Comparison of ENCODE assay signal across 28 cellular contexts in the genomic region with DNA sequence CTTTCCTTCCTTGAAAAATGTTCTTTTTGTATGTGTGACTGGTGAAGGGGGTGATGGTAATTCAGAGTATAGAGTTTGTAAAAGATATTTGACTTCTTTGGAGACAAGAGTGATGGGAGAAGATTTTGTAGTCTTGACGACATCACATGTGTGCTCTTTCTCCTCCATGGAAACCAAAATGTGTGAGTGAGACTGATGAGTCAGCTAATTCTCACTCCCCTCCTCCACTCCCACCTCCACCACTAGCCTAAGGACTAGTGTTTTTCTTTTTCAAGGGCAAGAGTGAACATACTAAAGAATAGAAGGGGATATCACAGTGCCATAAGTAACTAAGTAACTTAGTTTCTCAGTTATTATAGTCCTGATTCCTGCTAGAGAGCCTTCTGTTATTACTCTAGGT. TPM values are rescaled to one million over a fixed set of nuclear protein-coding genes. Genes with fewer than 3 reads are reported as not detected.
DNase-seq lines count a peak whose midpoint lies in the region; ATAC-seq, FAIRE-seq and TF ChIP-seq lines count a peak whose summit lies in the region.
"Had no signal": no experiment of that assay in that cellular context is flagged by ENCODE, and none has a peak within 500 bp of the region (broad histone marks: within the 10 kb centered on the region; RNA-seq: fewer than 3 reads in every experiment).

No MANE protein-coding gene starts in this region.

- H2BK15ac ChIP-seq in IMR-90 (ENCODE audit: low read depth, low read length) = no peak overlapping the region
- no peak overlapping the region for H2BK15ac ChIP-seq in mesendoderm (replicated peaks; ENCODE audit: low read depth)

- no TSS peak for BruUV-seq in HepG2 (replicated peaks; lab: Mats Ljungman, UMichigan)
- BruUV-seq in IMR-90 (replicated peaks; lab: Mats Ljungman, UMichigan) = no TSS peak
- no TSS peak for BruUV-seq in K562 (replicated peaks; lab: Mats Ljungman, UMichigan)

- H4K5ac ChIP-seq in IMR-90 (ENCODE audit: low read depth, low read length) (no peak overlapping the region), mesendoderm (ENCODE audit: low read length) (no peak overlapping the region)

- H3K27me3 ChIP-seq in HepG2 (ENCODE audit: control insufficient read depth in 1 of 2, insufficient read depth in 2 of 2, low read length in 2 of 2) (no peaks in the 10 kb centered on the region), right lobe of liver (no peaks in the 10 kb centered on the region), IMR-90 (ENCODE audit: control insufficient read depth, insufficient read depth, low read length) (no peaks in the 10 kb centered on the region; the same call in 1 of the 2 replicates), K562 (ENCODE audit: control insufficient read depth in 2 of 2, insufficient read depth in 2 of 2, low read length in 2 of 2) (no peaks in the 10 kb centered on the region), mesendoderm (ENCODE audit: insufficient read depth, low read length, poor library complexity) (no peaks in the 10 kb centered on the region)
- H3K27me3 ChIP-seq: BE2C had no signal

- H3K9me1 ChIP-seq in IMR-90 (ENCODE audit: insufficient read depth, low read length) (no peaks in the 10 kb centered on the region), K562 (ENCODE audit: control insufficient read depth, insufficient read depth, low read length) (no peaks in the 10 kb centered on the region)

- H3K56ac ChIP-seq in IMR-90 (ENCODE audit: extremely low read depth, insufficient read depth, low read length) (no peak overlapping the region), mesendoderm (ENCODE audit: low read length) (no peak overlapping the region)

- TF ChIP-seq POLR2A in HepG2 (IDR thresholded peaks at IDR 0.05; ENCODE audit: insufficient read depth in 1 of 2, low read depth in 2 of 2, low read length in 2 of 2) (no peak), right lobe of liver (IDR thresholded peaks at IDR 0.05) (no peak), IMR-90 (IDR thresholded peaks at IDR 0.05; ENCODE audit: low read depth, low read length) (no peak), K562 (conservative IDR thresholded peaks at IDR 0.05) (no peak)

- ATAC-seq in HepG2 (no peak), right lobe of liver (no peak), IMR-90 (ENCODE audit: low read depth) (no peak), K562 (no peak)
- ATAC-seq: CD8-positive, alpha-beta T cell; GM12878 had no signal

- POLR2A ChIA-PET in HepG2 (lab: Yijun Ruan, JAX) = no interaction called here
- POLR2A ChIA-PET in IMR-90 (lab: Charles Lee; ENCODE audit: unreplicated experiment) = no interaction called here
- POLR2A ChIA-PET in K562 (lab: Yijun Ruan, JAX) = no interaction called here

- DNase-seq in HepG2 (ENCODE audit: low spot score) (no peak), right lobe of liver (no peak), IMR-90 (no peak), K562 (ENCODE audit: extremely low read depth in 1 of 4, low spot score in 3 of 4) (no peak), mesendoderm (peak; percentile 27), NCI-H1417 treated with DMSO at 0.1 percent for 48 hours (lab: John Stamatoyannopoulos, UW) (no peak), glomerular visceral epithelial cell (ENCODE audit: extremely low spot score) (no peak)
- DNase-seq in activated T-cell treated with anti-CD3 and anti-CD28 coated beads, Interleukin-2, amount 50 U/mL, for 48 hours = no peak
- DNase-seq: ACHN; BE2C; C1 segment of cervical spinal cord; CD4-positive, CD25-positive, alpha-beta regulatory T cell; CD8-positive, alpha-beta T cell; DMS 273 treated with DMSO at 0.1 percent for 48 hours; DMS153; DMS53; DMS79; DND-41; EL; GDM1 had no signal

- H3K18ac ChIP-seq in IMR-90 (ENCODE audit: low read depth, low read length) = no peak overlapping the region
- H3K18ac ChIP-seq in mesendoderm (ENCODE audit: low read length) = no peak overlapping the region

- H4K8ac ChIP-seq in IMR-90 (ENCODE audit: low read depth in 2 of 2, low read length in 2 of 2) = no peak overlapping the region
- no peak overlapping the region for H4K8ac ChIP-seq in mesendoderm (ENCODE audit: low read depth, low read length)

- H2AFZ ChIP-seq in HepG2 (ENCODE audit: low read length) = no peak overlapping the region
- H2AFZ ChIP-seq in IMR-90 (replicated peaks; ENCODE audit: low read length, poor library complexity) = no peak overlapping the region
- H2AFZ ChIP-seq in K562 (ENCODE audit: low read depth, low read length) = no peak overlapping the region

- no peaks in the 10 kb centered on the region for H3K36me3 ChIP-seq in HepG2 (replicated peaks in 1 of 2; ENCODE audit: control insufficient read depth in 1 of 2, insufficient read depth in 2 of 2, low read length in 2 of 2)
- no peaks in the 10 kb centered on the region for H3K36me3 ChIP-seq in right lobe of liver
- H3K36me3 ChIP-seq in IMR-90 (ENCODE audit: control insufficient read depth, insufficient read depth, low read length) = no peaks in the 10 kb centered on the region
- no peaks in the 10 kb centered on the region for H3K36me3 ChIP-seq in K562 (ENCODE audit: control insufficient read depth, insufficient read depth, low read length)
- no peaks in the 10 kb centered on the region for H3K36me3 ChIP-seq in mesendoderm (ENCODE audit: control insufficient read depth, insufficient read depth, low read length)
- H3K36me3 ChIP-seq: BE2C, BLaER1 had no signal

- no peaks in the 10 kb centered on the region for H3K79me2 ChIP-seq in HepG2 (ENCODE audit: insufficient read depth, low read length)
- H3K79me2 ChIP-seq in K562 (ENCODE audit: control insufficient read depth, insufficient read depth, low read length) = no peaks in the 10 kb centered on the region
- H3K79me2 ChIP-seq in mesendoderm (ENCODE audit: control insufficient read depth, insufficient read depth, low read length) = no peaks in the 10 kb centered on the region

- no peak for TF ChIP-seq EP300 in HepG2 (IDR thresholded peaks at IDR 0.05; ENCODE audit: low read depth in 2 of 2, low read length in 2 of 2)
- TF ChIP-seq EP300 in HepG2 (CRISPR knock-in tag; IDR thresholded peaks at IDR 0.05; ENCODE audit: borderline replicate concordance) = no peak
- no peak for TF ChIP-seq EP300 in K562 (IDR thresholded peaks at IDR 0.05; ENCODE audit: low read length)

- no peak overlapping the region for H4K91ac ChIP-seq in IMR-90 (ENCODE audit: insufficient read depth, low read depth, low read length)

- no peaks in the 10 kb centered on the region for H3K4me1 ChIP-seq in HepG2 (ENCODE audit: insufficient read depth, low read length)
- no peaks in the 10 kb centered on the region for H3K4me1 ChIP-seq in right lobe of liver
- H3K4me1 ChIP-seq in IMR-90 (ENCODE audit: control insufficient read depth, insufficient read depth, low read length) = no peaks in the 10 kb centered on the region
- H3K4me1 ChIP-seq in K562 (replicated peaks in 1 of 2; ENCODE audit: control insufficient read depth in 2 of 2, insufficient read depth in 2 of 2, low read length in 2 of 2) = no peaks in the 10 kb centered on the region
- no peaks in the 10 kb centered on the region for H3K4me1 ChIP-seq in mesendoderm (ENCODE audit: control insufficient read depth, low read depth, low read length)
- H3K4me1 ChIP-seq: BE2C had no signal

- CTCF ChIA-PET in HepG2 (lab: Yijun Ruan, JAX; ENCODE audit: low intra/inter-chr PET ratio, low total read pairs) (no interaction called here), IMR-90 (lab: Yijun Ruan, JAX) (no interaction called here), K562 (lab: Yijun Ruan, JAX; ENCODE audit: low intra/inter-chr PET ratio) (no interaction called here)

- H2AK9ac ChIP-seq in IMR-90 (replicated peaks; ENCODE audit: low read depth, low read length, poor library complexity) = no peak overlapping the region

- H3K9ac ChIP-seq in HepG2 (ENCODE audit: insufficient read depth, low read depth, low read length) (no peak overlapping the region), IMR-90 (ENCODE audit: low read depth, low read length) (no peak overlapping the region), K562 (ENCODE audit: insufficient read depth in 1 of 2, low read depth in 2 of 2, low read length in 2 of 2) (no peak overlapping the region), mesendoderm (ENCODE audit: low read length) (no peak overlapping the region)
- H3K9ac ChIP-seq: BLaER1 had no signal

- 67% methylated on average over 1 of the region's 1 CpG for whole genome bisulfite sequencing in HepG2 (ENCODE audit: low lambda C conversion rate)
- 58% methylated on average over 1 of the region's 1 CpG for WGBS in right lobe of liver (ENCODE audit: insufficient coverage, low coverage, low lambda C conversion rate, missing lambda C conversion rate)
- WGBS in IMR-90 (ENCODE audit: extremely low coverage in 2 of 2, insufficient read length in 1 of 2), 2 experiments = no CpG with 5 or more reads among the region's 1 CpG
- 0% methylated on average over 1 of the region's 1 CpG for WGBS in K562 (ENCODE audit: insufficient coverage, low coverage, missing lambda C conversion rate)
- WGBS in mesendoderm (ENCODE audit: extremely low coverage, insufficient coverage, low lambda C conversion rate) = no CpG with 5 or more reads among the region's 1 CpG

- H3K23ac ChIP-seq in IMR-90 (ENCODE audit: low read depth, low read length) (no peak overlapping the region), mesendoderm (ENCODE audit: low read length) (no peak overlapping the region)

- H3K9me3 ChIP-seq in HepG2 (ENCODE audit: low read length) (no peaks in the 10 kb centered on the region), right lobe of liver (no peaks in the 10 kb centered on the region), IMR-90 (ENCODE audit: control insufficient read depth, insufficient read depth, low read length) (no peaks in the 10 kb centered on the region), K562 (replicated peaks; ENCODE audit: control insufficient read depth, insufficient read depth, low read depth, low read length) (no peaks in the 10 kb centered on the region)
- H3K9me3 ChIP-seq: BE2C, BLaER1 had no signal

- TF ChIP-seq CTCF in HepG2 (CRISPR knock-in tag; IDR thresholded peaks at IDR 0.05) (no peak), right lobe of liver (IDR thresholded peaks at IDR 0.05) (no peak), IMR-90 (conservative IDR thresholded peaks at IDR 0.05; ENCODE audit: low read depth, low read length) (no peak), K562 (IDR thresholded peaks at IDR 0.05 in 2 of 3, conservative IDR thresholded peaks at IDR 0.05 in 1 of 3; ENCODE audit: insufficient read depth in 2 of 3, low read depth in 1 of 3, low read length in 3 of 3) (no peak)

- no peak overlapping the region for H3K4me3 ChIP-seq in HepG2 (replicated peaks in 1 of 3; ENCODE audit: insufficient read depth in 1 of 3, low read depth in 2 of 3, low read length in 3 of 3)
- H3K4me3 ChIP-seq in right lobe of liver = no peak overlapping the region
- H3K4me3 ChIP-seq in IMR-90 (ENCODE audit: insufficient read depth, low read depth, low read length) = no peak overlapping the region
- H3K4me3 ChIP-seq in K562 = no peak overlapping the region
- H3K4me3 ChIP-seq in mesendoderm (ENCODE audit: low read length) = no peak overlapping the region
- H3K4me3 ChIP-seq: BLaER1, GM12878 had no signal

- H3K14ac ChIP-seq in IMR-90 (replicated peaks; ENCODE audit: low read depth, low read length) = no peak overlapping the region

- H3K27ac ChIP-seq in HepG2 (ENCODE audit: extremely low read length, insufficient read depth, low read length) (no peak overlapping the region), right lobe of liver (no peak overlapping the region), IMR-90 (ENCODE audit: insufficient read depth, low read length) (no peak overlapping the region), K562 (ENCODE audit: extremely low read depth, low read depth, low read length) (no peak overlapping the region), mesendoderm (ENCODE audit: low read depth, low read length) (no peak overlapping the region)
- H3K27ac ChIP-seq: 22Rv1, BLaER1 had no signal

- intact Hi-C loops in HepG2 (cut with micrococcal nuclease; ENCODE audit: unreplicated experiment) (no loop called here), right lobe of liver (cut with DNase I) (no loop called here), IMR-90 (cut with micrococcal nuclease) (no loop called here), K562 (cut with micrococcal nuclease) (no loop called here)

- H2BK120ac ChIP-seq in IMR-90 (ENCODE audit: low read depth, low read length) (no peak overlapping the region), mesendoderm (ENCODE audit: low read depth, low read length) (no peak overlapping the region)

- no peak overlapping the region for H3K4ac ChIP-seq in IMR-90 (ENCODE audit: low read depth, low read length)
- H3K4ac ChIP-seq in mesendoderm (ENCODE audit: low read depth, low read length) = no peak overlapping the region

- H3K4me2 ChIP-seq in HepG2 (ENCODE audit: low read depth, low read length) (no peak overlapping the region), IMR-90 (ENCODE audit: low read depth, low read length) (no peak overlapping the region), K562 (ENCODE audit: insufficient read depth, low read length) (no peak overlapping the region), mesendoderm (ENCODE audit: low read length) (no peak overlapping the region)
- H3K4me2 ChIP-seq: BLaER1 had no signal

- H2AK5ac ChIP-seq in IMR-90 (ENCODE audit: low read depth, low read length) (no peak overlapping the region), mesendoderm (ENCODE audit: low read length) (no peak overlapping the region)

- H2BK5ac ChIP-seq in IMR-90 (ENCODE audit: low read depth, low read length, poor library complexity, severe bottlenecking) (no peak overlapping the region), mesendoderm (ENCODE audit: low read length) (no peak overlapping the region)

- FAIRE-seq in HepG2 (lab: Jason Lieb, UNC) (no peak), K562 (lab: Jason Lieb, UNC) (no peak)
- FAIRE-seq: GM12878, GM12892, GM18507 had no signal

- no peaks in the 10 kb centered on the region for H4K20me1 ChIP-seq in HepG2 (ENCODE audit: insufficient read depth, low read length)
- H4K20me1 ChIP-seq in IMR-90 (ENCODE audit: insufficient read depth, low read length) = no peaks in the 10 kb centered on the region
- H4K20me1 ChIP-seq in K562 (replicated peaks; ENCODE audit: control insufficient read depth, insufficient read depth, low read length) = no peaks in the 10 kb centered on the region
- H4K20me1 ChIP-seq: BLaER1 had no signal

- no peaks in the 10 kb centered on the region for H3K79me1 ChIP-seq in IMR-90 (ENCODE audit: low read depth in 1 of 2, low read length in 2 of 2)
- H3K79me1 ChIP-seq in mesendoderm (ENCODE audit: low read length) = no peaks in the 10 kb centered on the region

- TF ChIP-seq RAD21 in HepG2 (CRISPR knock-in tag; IDR thresholded peaks at IDR 0.05) = no peak
- no peak for TF ChIP-seq RAD21 in IMR-90 (IDR thresholded peaks at IDR 0.05; ENCODE audit: low read length)
- TF ChIP-seq RAD21 in K562 (CRISPR knock-in tag; conservative IDR thresholded peaks at IDR 0.05 in 1 of 2, IDR thresholded peaks at IDR 0.05 in 1 of 2) = no peak

- in situ Hi-C loops in HepG2 (cut with HindIII; ENCODE audit: extremely low pct_ligation_motif_present, low pct_unique_long_range_greater_than_20kb) = no loop called here
- in situ Hi-C loops in IMR-90 (cut with MboI; ENCODE audit: low sequenced_read_pairs) = no loop called here
- in situ Hi-C loops in K562 (cut with MboI) = no loop called here

- dilution Hi-C loops in IMR-90 (cut with HindIII; ENCODE audit: low sequenced_read_pairs, unreplicated experiment) = no loop called here

- no peak overlapping the region for H2BK20ac ChIP-seq in IMR-90 (ENCODE audit: low read depth, low read length)

RNA-seq across cellular contexts. Expression of a gene that starts 14.0 kb away (rescaled TPM):
- total RNA-seq in HepG2 (2016; rRNA removed; fragmentation: Illumina TruSeq; extraction: Trizol) (24.0 and 43.2 TPM in 2 replicates), right lobe of liver (under 1 TPM in 1 of 6 experiments, not detected in 5; 0.02 TPM), IMR-90 (2012; rRNA removed) (not detected in 2 replicates), K562 (2014; rRNA removed) (not detected in 2 replicates), K562 (2014; rRNA removed; fragmentation: Illumina TruSeq; extraction: Trizol) (not detected in 2 replicates), K562 (2015; rRNA removed; fragmentation: Illumina TruSeq; extraction: Trizol) (not detected in 2 replicates), K562 (2021) (not detected in 2 replicates)
- total RNA-seq in HepG2 (2016; cell fraction: cytosol; rRNA removed; fragmentation: Illumina TruSeq; extraction: Trizol; ENCODE audit: low read depth) = 2.0 and 2.5 TPM in 2 replicates
- 23.7 and 41.0 TPM in 2 replicates for total RNA-seq in HepG2 (2016; cell fraction: insoluble cytoplasmic fraction; rRNA removed; fragmentation: Illumina TruSeq; extraction: Trizol)
- 12.3 and 12.6 TPM in 2 replicates for total RNA-seq in HepG2 (2016; cell fraction: membrane; rRNA removed; fragmentation: Illumina TruSeq; extraction: Trizol)
- 20.4 and 22.0 TPM in 2 replicates for total RNA-seq in HepG2 (2016; cell fraction: nucleus; rRNA removed; fragmentation: Illumina TruSeq; extraction: Trizol)
- polyA plus RNA-seq in HepG2 (2011; rRNA removed) (6.2 and 11.0 TPM in 2 replicates), IMR-90 (2012; rRNA removed) (not detected in 2 replicates), K562 (2011; rRNA removed) (not detected in 2 replicates), K562 (2014; fragmentation: Illumina TruSeq; extraction: Trizol) (not detected in 2 replicates), K562 (2014; fragmentation: Nextera tagmentation; extraction: Ambion mirVana) (not detected), K562 (2014; rRNA removed) (not detected in 2 replicates)
- 6.8 and 6.9 TPM in 2 replicates for polyA plus RNA-seq in HepG2 (2011; cell fraction: cytosol; rRNA removed)
- 5.0 and 6.5 TPM in 2 replicates for polyA plus RNA-seq in HepG2 (2011; cell fraction: nucleus; rRNA removed)
- 3.4 and 6.0 TPM in 2 replicates for polyA plus RNA-seq in HepG2 (2012)
- polyA plus RNA-seq in HepG2 (2016; cell fraction: cytosol; fragmentation: Illumina TruSeq; extraction: Trizol; ENCODE audit: low read depth) = 1.1 and 1.2 TPM in 2 replicates
- 28.6 and 30.8 TPM in 2 replicates for polyA plus RNA-seq in HepG2 (2016; cell fraction: insoluble cytoplasmic fraction; fragmentation: Illumina TruSeq; extraction: Trizol; ENCODE audit: low read depth)
- 4.5 and 5.0 TPM in 2 replicates for polyA plus RNA-seq in HepG2 (2016; cell fraction: membrane; fragmentation: Illumina TruSeq; extraction: Trizol; ENCODE audit: low read depth)
- 19.8 and 21.3 TPM in 2 replicates for polyA plus RNA-seq in HepG2 (2016; cell fraction: nucleus; fragmentation: Illumina TruSeq; extraction: Trizol; ENCODE audit: insufficient read depth, low read depth)
- polyA minus RNA-seq in HepG2 (2011; rRNA and poly(A)+ RNA removed; ENCODE audit: low replicate concordance) = 16.2 TPM in 1 of 2 replicates, not detected in the other
- 7.6 and 12.5 TPM in 2 replicates for polyA minus RNA-seq in HepG2 (2011; cell fraction: cytosol; rRNA and poly(A)+ RNA removed)
- 9.1 and 10.9 TPM in 2 replicates for polyA minus RNA-seq in HepG2 (2011; cell fraction: nucleus; rRNA and poly(A)+ RNA removed)
- not detected in 2 replicates for polyA plus RNA-seq in IMR-90 (2012; cell fraction: cytosol; rRNA removed)
- polyA plus RNA-seq in IMR-90 (2012; cell fraction: nucleus; rRNA removed; ENCODE audit: low replicate concordance) = not detected in 2 replicates
- not detected in 2 replicates for total RNA-seq in K562 (2011; cell fraction: chromatin; rRNA removed; ENCODE audit: low replicate concordance)
- total RNA-seq in K562 (2011; cell fraction: nucleolus; rRNA removed) = not detected in 2 replicates
- not detected in 2 replicates for total RNA-seq in K562 (2011; cell fraction: nucleoplasm; rRNA removed)
- polyA plus RNA-seq in K562 (2011; cell fraction: cytosol; rRNA removed) = not detected in 2 replicates
- polyA plus RNA-seq in K562 (2011; cell fraction: nucleus; rRNA removed) = not detected in 2 replicates
- 0.03 TPM in 1 of 2 replicates, not detected in the other for polyA plus RNA-seq in K562 (2012)
- not detected in 2 replicates for polyA minus RNA-seq in K562 (2011; rRNA and poly(A)+ RNA removed)
- not detected in 2 replicates for polyA minus RNA-seq in K562 (2011; cell fraction: cytosol; rRNA and poly(A)+ RNA removed)
- polyA minus RNA-seq in K562 (2011; cell fraction: nucleus; rRNA and poly(A)+ RNA removed) = not detected in 2 replicates
- 0.79 TPM for polyA plus RNA-seq in mesendoderm (2013, experiment 1 of 2)
- 0.81 TPM for polyA plus RNA-seq in mesendoderm (2013, experiment 2 of 2)
- total RNA-seq: A172; CD4-positive, CD25-positive, alpha-beta regulatory T cell; CD8-positive, alpha-beta T cell; GM12878 had no signal
- polyA plus RNA-seq: AG04450; CD14-positive monocyte; CD4-positive, CD25-positive, alpha-beta regulatory T cell had no signal
